In genomic region chr11:127470485-127470884, GRCh38 we compare ENCODE assay signal across 9 cellular contexts.
DNase-seq lines count a peak whose midpoint lies in the region; ATAC-seq, FAIRE-seq and TF ChIP-seq lines count a peak whose summit lies in the region.
"Had no signal": no experiment of that assay in that cellular context is flagged by ENCODE, and none has a peak within 500 bp of the region (broad histone marks: within the 10 kb centered on the region; RNA-seq: fewer than 3 reads in every experiment).

No MANE protein-coding gene starts in this region.

- H3K4me3 ChIP-seq in liver (ENCODE audit: low read depth in 1 of 3, low read length in 3 of 3) = no peak overlapping the region
- no peak overlapping the region for H3K4me3 ChIP-seq in HepG2 (replicated peaks in 1 of 3; ENCODE audit: insufficient read depth in 1 of 3, low read depth in 2 of 3, low read length in 3 of 3)
- no peak overlapping the region for H3K4me3 ChIP-seq in brain microvascular endothelial cell (ENCODE audit: low read depth, low read length)
- no peak overlapping the region for H3K4me3 ChIP-seq in upper lobe of right lung
- H3K4me3 ChIP-seq in coronary artery = no peak overlapping the region
- H3K4me3 ChIP-seq: SK-N-MC had no signal

- H3K27me3 ChIP-seq in liver (ENCODE audit: control insufficient read depth in 4 of 4, insufficient read depth in 4 of 4, low read length in 3 of 4) = no peaks in the 10 kb centered on the region
- no peaks in the 10 kb centered on the region for H3K27me3 ChIP-seq in HepG2 (ENCODE audit: control insufficient read depth in 1 of 2, insufficient read depth in 2 of 2, low read length in 2 of 2)
- no peaks in the 10 kb centered on the region for H3K27me3 ChIP-seq in brain microvascular endothelial cell (replicated peaks)
- H3K27me3 ChIP-seq in upper lobe of right lung = no peaks in the 10 kb centered on the region

- no peaks in the 10 kb centered on the region for H3K36me3 Mint-ChIP-seq in natural killer cell

- H3K4me1 ChIP-seq in liver (ENCODE audit: control insufficient read depth in 4 of 4, insufficient read depth in 4 of 4, low read length in 3 of 4) (no peaks in the 10 kb centered on the region), HepG2 (ENCODE audit: insufficient read depth, low read length) (no peaks in the 10 kb centered on the region), upper lobe of right lung (no peaks in the 10 kb centered on the region)

- H3K4me1 Mint-ChIP-seq in natural killer cell = peaks cover 0 to 6% of the 10 kb centered on the region in 2 donors

- TF ChIP-seq EP300 in HepG2 (IDR thresholded peaks at IDR 0.05; ENCODE audit: low read depth in 2 of 2, low read length in 2 of 2) (no peak), HepG2 (CRISPR knock-in tag; IDR thresholded peaks at IDR 0.05; ENCODE audit: borderline replicate concordance) (no peak)

- POLR2A ChIA-PET in HepG2 (lab: Yijun Ruan, JAX) = no interaction called here

- BruUV-seq in HepG2 (replicated peaks; lab: Mats Ljungman, UMichigan) = no TSS peak

- CTCF ChIA-PET in HepG2 (lab: Yijun Ruan, JAX; ENCODE audit: low intra/inter-chr PET ratio, low total read pairs) = no interaction called here

- peak; percentile 64 for TF ChIP-seq CTCF in liver (IDR thresholded peaks at IDR 0.05; ENCODE audit: low read depth, low read length, missing input control)
- TF ChIP-seq CTCF in HepG2 (CRISPR knock-in tag; IDR thresholded peaks at IDR 0.05) = no peak
- peak; percentile 59 for TF ChIP-seq CTCF in brain microvascular endothelial cell (IDR thresholded peaks at IDR 0.05; ENCODE audit: low read depth, low read length, missing control alignments)
- TF ChIP-seq CTCF in upper lobe of right lung (IDR thresholded peaks at IDR 0.05) = peak; percentile 34
- TF ChIP-seq CTCF in natural killer cell (IDR thresholded peaks at IDR 0.05) = no peak
- no peak for TF ChIP-seq CTCF in coronary artery (IDR thresholded peaks at IDR 0.05)

- H4K20me1 ChIP-seq in HepG2 (ENCODE audit: insufficient read depth, low read length) = no peaks in the 10 kb centered on the region

- WGBS in liver = 57% methylated on average over 3 of the region's 3 CpGs
- 14% methylated on average over 3 of the region's 3 CpGs for WGBS in HepG2 (ENCODE audit: low lambda C conversion rate)

- H3K79me2 ChIP-seq in HepG2 (ENCODE audit: insufficient read depth, low read length) = no peaks in the 10 kb centered on the region

- H3K9ac ChIP-seq in liver (ENCODE audit: low read depth in 1 of 2, low read length in 2 of 2) (no peak overlapping the region), HepG2 (ENCODE audit: insufficient read depth, low read depth, low read length) (no peak overlapping the region)

- FAIRE-seq in HepG2 (lab: Jason Lieb, UNC) = no peak

- TF ChIP-seq RAD21 in liver (IDR thresholded peaks at IDR 0.05) (peak; percentile 82 to 83), HepG2 (CRISPR knock-in tag; IDR thresholded peaks at IDR 0.05) (no peak)

- intact Hi-C loops in HepG2 (cut with micrococcal nuclease; ENCODE audit: unreplicated experiment) = no loop called here
- intact Hi-C loops in upper lobe of right lung (cut with DNase I) = no loop called here
- intact Hi-C loops in natural killer cell (cut with micrococcal nuclease) = no loop called here

- no peaks in the 10 kb centered on the region for H3K36me3 ChIP-seq in liver (ENCODE audit: control insufficient read depth in 4 of 4, insufficient read depth in 3 of 4, low read depth in 1 of 4, low read length in 3 of 4)
- H3K36me3 ChIP-seq in HepG2 (replicated peaks in 1 of 2; ENCODE audit: control insufficient read depth in 1 of 2, insufficient read depth in 2 of 2, low read length in 2 of 2) = no peaks in the 10 kb centered on the region
- H3K36me3 ChIP-seq in brain microvascular endothelial cell (replicated peaks) = no peaks in the 10 kb centered on the region
- no peaks in the 10 kb centered on the region for H3K36me3 ChIP-seq in upper lobe of right lung

- no peak overlapping the region for H2AFZ ChIP-seq in HepG2 (ENCODE audit: low read length)

- H3K9me3 Mint-ChIP-seq in natural killer cell = peaks cover 0 to 3% of the 10 kb centered on the region in 2 donors

- H3K4me2 ChIP-seq in HepG2 (ENCODE audit: low read depth, low read length) = no peak overlapping the region

- TF ChIP-seq POLR2A in HepG2 (IDR thresholded peaks at IDR 0.05; ENCODE audit: insufficient read depth in 1 of 2, low read depth in 2 of 2, low read length in 2 of 2) = no peak

- H3K27me3 Mint-ChIP-seq in natural killer cell (ENCODE audit: low read depth in 2 of 2) = peaks cover 0 to 3% of the 10 kb centered on the region in 2 donors

- ATAC-seq in HepG2 = no peak
- peak; percentile 84 for ATAC-seq in HG03565 (IDR thresholded peaks at IDR 0.05; ENCODE audit: unreplicated experiment)
- ATAC-seq in upper lobe of right lung = no peak
- ATAC-seq in natural killer cell = no peak

- H3K9me3 ChIP-seq in liver (ENCODE audit: control insufficient read depth in 4 of 4, low read length in 3 of 4) (no peaks in the 10 kb centered on the region), HepG2 (ENCODE audit: low read length) (peaks cover 7% of the 10 kb centered on the region; the same call in 1 of the 2 replicates), upper lobe of right lung (no peaks in the 10 kb centered on the region)

- in situ Hi-C loops in HepG2 (cut with HindIII; ENCODE audit: extremely low pct_ligation_motif_present, low pct_unique_long_range_greater_than_20kb) (no loop called here), brain microvascular endothelial cell (cut with HindIII; ENCODE audit: low pct_ligation_motif_present, low sequenced_read_pairs) (no loop called here)

- H3K27ac Mint-ChIP-seq in natural killer cell = no peak overlapping the region

- DNase-seq in HepG2 (ENCODE audit: low spot score) (no peak), brain microvascular endothelial cell (no peak), upper lobe of right lung (no peak), natural killer cell (no peak), coronary artery (ENCODE audit: low spot score) (no peak), dedifferentiated amniotic fluid mesenchymal stem cell (ENCODE audit: extremely low spot score) (no peak)

- no peak overlapping the region for H3K4me3 Mint-ChIP-seq in natural killer cell

- H3K27ac ChIP-seq in liver (ENCODE audit: low read depth in 1 of 2, low read length in 2 of 2) (no peak overlapping the region), HepG2 (ENCODE audit: extremely low read length, insufficient read depth, low read length) (no peak overlapping the region), brain microvascular endothelial cell (no peak overlapping the region), upper lobe of right lung (no peak overlapping the region), coronary artery (no peak overlapping the region)
- H3K27ac ChIP-seq: SK-N-MC had no signal

TF ChIP-seq in liver, 16 proteins besides CTCF, POLR2A, EP300 and RAD21:
- TF ChIP-seq NR2F2 (IDR thresholded peaks at IDR 0.05) (no peak), YY1 (IDR thresholded peaks at IDR 0.05) (peak; percentile 37), ZBTB33 (IDR thresholded peaks at IDR 0.05) (no peak)
TF ChIP-seq in liver: peak in this region for 1.

TF ChIP-seq in HepG2, 621 proteins besides CTCF, POLR2A, EP300 and RAD21:
- TF ChIP-seq NFYB (CRISPR knock-in tag; IDR thresholded peaks at IDR 0.05) (no peak), ZNF138 (CRISPR knock-in tag; IDR thresholded peaks at IDR 0.05; ENCODE audit: low read depth) (no peak), ZBTB7A (CRISPR knock-in tag; IDR thresholded peaks at IDR 0.05) (no peak), STAT6 (CRISPR knock-in tag; IDR thresholded peaks at IDR 0.05; ENCODE audit: borderline replicate concordance) (no peak), ZNF652 (CRISPR knock-in tag; IDR thresholded peaks at IDR 0.05; ENCODE audit: borderline replicate concordance, low read depth) (no peak), GPBP1L1 (CRISPR knock-in tag; IDR thresholded peaks at IDR 0.05) (no peak), CHD2 (IDR thresholded peaks at IDR 0.05; ENCODE audit: low read depth, low read length) (no peak)

Comparison
In these comparisons a context has a peak if more than half of its experiments do, and no peak if none do; other contexts are left out.
1. CTCF ChIP-seq: peak in liver (single experiment), brain microvascular endothelial cell (single experiment) and upper lobe of right lung (single experiment); none in HepG2 (single experiment), natural killer cell (single experiment) and coronary artery (single experiment).